In genomic region chr14:37469650-37470049, GRCh38 we compare ENCODE assay signal across 33 cellular contexts.
"Had no signal": no experiment of that assay in that cellular context is flagged by ENCODE, and none has a peak within 500 bp of the region (broad histone marks: within the 10 kb centered on the region; RNA-seq: fewer than 3 reads in every experiment).

No MANE protein-coding gene starts in this region.

- H3K36me3 ChIP-seq: adrenal gland, ascending aorta, brain microvascular endothelial cell, breast epithelium, cardiac muscle cell had no signal

- DNase-seq: activated effector memory CD4-positive, alpha-beta T cell treated with anti-CD3 and anti-CD28 coated beads, Interleukin-2, amount 50 U/mL, for 16 hours; activated effector memory CD4-positive, alpha-beta T cell treated with Interleukin-2 at 50 U/mL for 16 hours; activated gamma-delta T cell; activated gamma-delta T cell treated with Interleukin-2 at 50 U/mL for 16 hours; activated naive CD4-positive, alpha-beta T cell; activated naive CD4-positive, alpha-beta T cell treated with anti-CD3 and anti-CD28 coated beads for 36 hours; activated naive CD4-positive, alpha-beta T cell treated with anti-CD3 and anti-CD28 coated beads, Interleukin-2, amount 10 ng/mL, durations not matched to agents 7 days and 5 days; activated naive CD4-positive, alpha-beta T cell treated with anti-CD3 and anti-CD28 coated beads, Interleukin-2, amount 50 U/mL, for 16 hours; activated naive CD4-positive, alpha-beta T cell treated with Interleukin-2 at 50 U/mL for 16 hours; activated naive CD8-positive, alpha-beta T cell treated with anti-CD3 and anti-CD28 coated beads for 36 hours; activated naive CD8-positive, alpha-beta T cell treated with anti-CD3 and anti-CD28 coated beads, Interleukin-2, amount 10 ng/mL, durations not matched to agents 7 days and 5 days; activated naive CD8-positive, alpha-beta T cell treated with anti-CD3 and anti-CD28 coated beads, Interleukin-2, amount 50 U/mL, for 24 hours; activated T-cell treated with anti-CD3 and anti-CD28 coated beads, Interleukin-2, amount 50 U/mL, for 1 hour; activated T-cell treated with anti-CD3 and anti-CD28 coated beads, Interleukin-2, amount 50 U/mL, for 24 hours; activated T-cell treated with anti-CD3 and anti-CD28 coated beads, Interleukin-2, amount 50 U/mL, for 4 hours; activated T-cell treated with anti-CD3 and anti-CD28 coated beads, Interleukin-2, amount 50 U/mL, for 48 hours; activated T-cell treated with anti-CD3 and anti-CD28 coated beads, Interleukin-2, amount 50 U/mL, for 72 hours; adrenal gland; amniotic stem cell; amygdala; anterior cingulate cortex; aorta; body of pancreas; brain microvascular endothelial cell; caudate nucleus; central memory CD4-positive, alpha-beta T cell; cerebellar nuclear complex had no signal

- H3K9me3 ChIP-seq: adrenal gland, ascending aorta, body of pancreas had no signal

- FAIRE-seq: astrocyte had no signal

- ATAC-seq: activated naive CD4-positive, alpha-beta T cell treated with anti-CD3 and anti-CD28 coated beads, Interleukin-2, amount 50 U/mL, for 72 hours; activated naive CD8-positive, alpha-beta T cell treated with anti-CD3 and anti-CD28 coated beads, Interleukin-2, amount 50 U/mL, for 24 hours; activated T-cell treated with anti-CD3 and anti-CD28 coated beads, Interleukin-2, amount 50 U/mL, for 4 hours; activated T-cell treated with anti-CD3 and anti-CD28 coated beads, Interleukin-2, amount 50 U/mL, for 72 hours; activated T-helper 17 cell treated with anti-CD3 and anti-CD28 coated beads, Interleukin-2, amount 50 U/mL, for 72 hours; body of pancreas had no signal

- H3K27me3 ChIP-seq: adrenal gland, ascending aorta, body of pancreas, brain microvascular endothelial cell, breast epithelium, cardiac muscle cell had no signal

- H3K4me1 ChIP-seq: adrenal gland, ascending aorta, breast epithelium had no signal

- H3K4me3 ChIP-seq: adrenal gland, ascending aorta, body of pancreas, breast epithelium, cardiac muscle cell had no signal

- H3K27ac ChIP-seq: adrenal gland, ascending aorta, body of pancreas, brain microvascular endothelial cell, breast epithelium, cardiac muscle cell had no signal
